Comparison of ENCODE assay signal across 11 cellular contexts in the genomic region with DNA sequence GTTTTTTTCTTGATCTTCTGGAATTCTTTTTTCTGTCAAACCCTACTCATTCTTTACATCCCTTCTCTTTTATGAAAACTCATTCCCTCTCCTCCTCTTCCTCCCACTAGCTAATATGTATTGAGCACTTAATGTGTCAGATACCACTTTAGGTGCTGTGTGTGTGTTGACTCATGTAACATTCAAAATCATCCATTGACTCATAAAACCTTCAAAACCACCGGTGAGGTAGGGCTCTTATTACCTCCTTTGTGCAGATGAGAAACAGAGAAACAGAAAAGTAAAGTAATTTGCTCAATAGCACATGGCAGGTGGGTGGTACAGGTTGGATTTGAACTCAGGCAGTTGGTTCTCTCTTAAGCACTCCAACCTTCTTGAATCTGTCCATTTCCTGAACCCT.
DNase-seq lines count a peak whose midpoint lies in the region; ATAC-seq, FAIRE-seq and TF ChIP-seq lines count a peak whose summit lies in the region.
"Had no signal": no experiment of that assay in that cellular context is flagged by ENCODE, and none has a peak within 500 bp of the region (broad histone marks: within the 10 kb centered on the region; RNA-seq: fewer than 3 reads in every experiment).

No MANE protein-coding gene starts in this region.

- CTCF ChIA-PET in CD4-positive, alpha-beta T cell (lab: Charles Lee), result interaction anchor here (1.2 kb wide), 1 partner anchor 14 kb away, joined by 3 read pairs; no protein-coding TSS in a partner anchor
- CTCF ChIA-PET in PC-3 (lab: Charles Lee), result no interaction called here

- TF ChIP-seq CTCF in CD4-positive, alpha-beta T cell (IDR thresholded peaks at IDR 0.05), result no peak
- no peak for TF ChIP-seq CTCF in GM13977 (IDR thresholded peaks at IDR 0.05; ENCODE audit: extremely low read depth, insufficient read depth, missing control alignments)
- TF ChIP-seq CTCF in PC-3 (conservative IDR thresholded peaks at IDR 0.05; ENCODE audit: low read depth, low read length), result no peak
- no peak for TF ChIP-seq CTCF in keratinocyte (optimal IDR thresholded peaks at IDR 0.05 in 1 of 3, IDR thresholded peaks at IDR 0.05 in 1 of 3, conservative IDR thresholded peaks at IDR 0.05 in 1 of 3; ENCODE audit: extremely low read depth in 1 of 3, insufficient read depth in 2 of 3, low read length in 3 of 3)

- WGBS in small intestine, 3 donors, result 55 to 61% (median 57%) methylated on average over 1 of the region's 1 CpG

- H3K4me2 ChIP-seq in PC-3 (ENCODE audit: low read length) (peak overlapping the region; percentile 9; the same call in 1 of the 2 replicates), keratinocyte (ENCODE audit: control insufficient read depth, extremely low read depth, insufficient read depth, low read depth, low read length) (no peak overlapping the region)

- POLR2A ChIA-PET in CD4-positive, alpha-beta T cell (lab: Charles Lee), result interaction anchor here (0.9 to 3.7 kb wide), 2 partner anchors 12 to 15 kb away, joined by 4 to 29 read pairs; no protein-coding TSS in a partner anchor
- POLR2A ChIA-PET in PC-3 (lab: Charles Lee; ENCODE audit: unreplicated experiment), result no interaction called here

- no peak overlapping the region for H3K27ac ChIP-seq in CD4-positive, alpha-beta T cell (ENCODE audit: low read depth, low read length)
- H3K27ac ChIP-seq in PC-3 (ENCODE audit: low read length), result peak overlapping the region; percentile 52
- peak overlapping the region; percentile 58 for H3K27ac ChIP-seq in keratinocyte (ENCODE audit: control insufficient read depth, insufficient read depth, low read length)
- no peak overlapping the region for H3K27ac ChIP-seq in small intestine (ENCODE audit: low read depth in 1 of 2, low read length in 1 of 2)

- H3K79me2 ChIP-seq in PC-3 (ENCODE audit: low read length) (no peaks in the 10 kb centered on the region), keratinocyte (ENCODE audit: control insufficient read depth, insufficient read depth, low read length) (no peaks in the 10 kb centered on the region)

- peaks cover 63% of the 10 kb centered on the region for H3K36me3 Mint-ChIP-seq in CD4-positive, alpha-beta T cell (ENCODE audit: low read depth)

- H3K27ac Mint-ChIP-seq in CD4-positive, alpha-beta T cell, result no peak overlapping the region

- peak overlapping the region; percentile 10 for H3K4me3 Mint-ChIP-seq in CD4-positive, alpha-beta T cell

- in situ Hi-C loops in GM13977 (cut with MboI; ENCODE audit: low pct_unique_long_range_greater_than_20kb, low sequenced_read_pairs, unreplicated experiment), result no loop called here

- H3K4me1 Mint-ChIP-seq in CD4-positive, alpha-beta T cell (ENCODE audit: low read depth), result peaks cover 82% of the 10 kb centered on the region

- intact Hi-C loops in CD4-positive, alpha-beta T cell (cut with DNase I, micrococcal nuclease), result no loop called here
- intact Hi-C loops in PC-3 (cut with micrococcal nuclease), result no loop called here

- H3K9me1 ChIP-seq in keratinocyte (ENCODE audit: control insufficient read depth, extremely low read depth, insufficient read depth, low read length), result no peaks in the 10 kb centered on the region

- peak; percentile 93 for FAIRE-seq in keratinocyte (lab: Jason Lieb, UNC)
- FAIRE-seq in small intestine (lab: Jason Lieb, UNC), result no peak

- H4K20me1 ChIP-seq in PC-3 (ENCODE audit: low read length) (no peaks in the 10 kb centered on the region), keratinocyte (ENCODE audit: control insufficient read depth, extremely low read depth, insufficient read depth, low read length) (no peaks in the 10 kb centered on the region)

- no peaks in the 10 kb centered on the region for H3F3A ChIP-seq in PC-3 (ENCODE audit: low read length, unreplicated experiment)

- no peaks in the 10 kb centered on the region for H3K9me3 ChIP-seq in CD4-positive, alpha-beta T cell (ENCODE audit: control insufficient read depth, low read length)
- H3K9me3 ChIP-seq in PC-3 (ENCODE audit: low read length) (no peaks in the 10 kb centered on the region), keratinocyte (ENCODE audit: control insufficient read depth, low read depth, low read length) (no peaks in the 10 kb centered on the region), small intestine (ENCODE audit: control insufficient read depth, low read depth) (no peaks in the 10 kb centered on the region)
- H3K9me3 ChIP-seq: esophagus muscularis mucosa had no signal

- H2AFZ ChIP-seq in PC-3 (ENCODE audit: low read length) (no peak overlapping the region), keratinocyte (ENCODE audit: control insufficient read depth, low read length) (no peak overlapping the region)

- no peaks in the 10 kb centered on the region for H3K36me3 ChIP-seq in PC-3 (ENCODE audit: low read depth, low read length)
- H3K36me3 ChIP-seq in keratinocyte (ENCODE audit: control insufficient read depth in 2 of 2, extremely low read depth in 1 of 2, insufficient read depth in 2 of 2, low read length in 2 of 2), result no peaks in the 10 kb centered on the region
- H3K36me3 ChIP-seq in small intestine (ENCODE audit: control insufficient read depth in 2 of 2, insufficient read depth in 2 of 2, low read length in 2 of 2), result no peaks in the 10 kb centered on the region
- H3K36me3 ChIP-seq: esophagus muscularis mucosa had no signal

- peaks cover 23% of the 10 kb centered on the region for H3K4me1 ChIP-seq in PC-3 (ENCODE audit: insufficient read depth, low read length)
- peaks cover 34% of the 10 kb centered on the region for H3K4me1 ChIP-seq in keratinocyte (ENCODE audit: control insufficient read depth, extremely low read depth, insufficient read depth, low read length)
- peaks cover 2 to 3% of the 10 kb centered on the region in 2 donors for H3K4me1 ChIP-seq in small intestine (ENCODE audit: control insufficient read depth in 2 of 2, insufficient read depth in 1 of 2, low read depth in 1 of 2, low read length in 1 of 2)

- no peak for ATAC-seq in CD4-positive, alpha-beta T cell (ENCODE audit: poor library complexity)
- ATAC-seq in PC-3, result peak; percentile 75
- no peak for ATAC-seq in GM21723 (IDR thresholded peaks at IDR 0.05; ENCODE audit: unreplicated experiment)
- ATAC-seq: sciatic nerve had no signal

- dilution Hi-C loops in keratinocyte (cut with MboI; ENCODE audit: extremely low pct_ligation_motif_present, low sequenced_read_pairs), result no loop called here

- H3K27me3 ChIP-seq in CD4-positive, alpha-beta T cell (ENCODE audit: control insufficient read depth, insufficient read depth, low read length), result no peaks in the 10 kb centered on the region
- no peaks in the 10 kb centered on the region for H3K27me3 ChIP-seq in PC-3 (ENCODE audit: low read length)
- H3K27me3 ChIP-seq in keratinocyte (ENCODE audit: control insufficient read depth, extremely low read depth, insufficient read depth, low read length), result no peaks in the 10 kb centered on the region
- H3K27me3 ChIP-seq in small intestine (ENCODE audit: control insufficient read depth in 2 of 2, insufficient read depth in 2 of 2, low read length in 2 of 2), result no peaks in the 10 kb centered on the region
- H3K27me3 ChIP-seq: esophagus muscularis mucosa had no signal

- H3K9ac ChIP-seq in PC-3 (ENCODE audit: low read length) (0 out of 2 replicates have a peak overlapping the region, but pooled peaks have one; percentile 11), keratinocyte (ENCODE audit: control insufficient read depth, extremely low read depth, insufficient read depth, low read length) (no peak overlapping the region)

- BruUV-seq in PC-3 (replicated peaks; lab: Mats Ljungman, UMichigan), result no TSS peak

- no peaks in the 10 kb centered on the region for H3K9me3 Mint-ChIP-seq in CD4-positive, alpha-beta T cell

- no peaks in the 10 kb centered on the region for H3K27me3 Mint-ChIP-seq in CD4-positive, alpha-beta T cell

- no peaks in the 10 kb centered on the region for H3K9me2 ChIP-seq in PC-3 (replicated peaks; ENCODE audit: low read length)

- H3K4me3 ChIP-seq in PC-3 (ENCODE audit: low read length) (no peak overlapping the region), keratinocyte (ENCODE audit: control insufficient read depth in 2 of 3, extremely low read depth in 1 of 3, insufficient read depth in 2 of 3, low read depth in 1 of 3, low read length in 3 of 3) (no peak overlapping the region), small intestine (ENCODE audit: low read depth in 1 of 2, low read length in 2 of 2) (no peak overlapping the region)
- H3K4me3 ChIP-seq: esophagus muscularis mucosa had no signal

- DNase-seq in CD4-positive, alpha-beta T cell, result no peak
- peak; percentile 36 for DNase-seq in GM13977 (ENCODE audit: low spot score)
- peak; percentile 73 for DNase-seq in PC-3
- DNase-seq in keratinocyte (ENCODE audit: low read depth, low spot score), result no peak
- DNase-seq in hepatic stellate cell (ENCODE audit: low spot score), result no peak
- DNase-seq in activated effector memory CD4-positive, alpha-beta T cell treated with Interleukin-2 at 50 U/mL for 16 hours, result no peak
- DNase-seq in small intestine, result no peak
- DNase-seq: DMS79 had no signal

Comparison
In these comparisons a context has a peak if more than half of its experiments do, and no peak if none do; other contexts are left out.
1. DNase-seq: peak in GM13977 (single experiment) and PC-3 (single experiment); none in CD4-positive, alpha-beta T cell (0 of 10), keratinocyte (single experiment), hepatic stellate cell (single experiment), activated effector memory CD4-positive, alpha-beta T cell treated with Interleukin-2 at 50 U/mL for 16 hours (single experiment) and small intestine (single experiment).
2. H3K27ac ChIP-seq: peak in PC-3 (single experiment) and keratinocyte (single experiment); none in CD4-positive, alpha-beta T cell (single experiment) and small intestine (0 of 2).